12 cellular contexts compared by ENCODE assay signal in the genomic region with DNA sequence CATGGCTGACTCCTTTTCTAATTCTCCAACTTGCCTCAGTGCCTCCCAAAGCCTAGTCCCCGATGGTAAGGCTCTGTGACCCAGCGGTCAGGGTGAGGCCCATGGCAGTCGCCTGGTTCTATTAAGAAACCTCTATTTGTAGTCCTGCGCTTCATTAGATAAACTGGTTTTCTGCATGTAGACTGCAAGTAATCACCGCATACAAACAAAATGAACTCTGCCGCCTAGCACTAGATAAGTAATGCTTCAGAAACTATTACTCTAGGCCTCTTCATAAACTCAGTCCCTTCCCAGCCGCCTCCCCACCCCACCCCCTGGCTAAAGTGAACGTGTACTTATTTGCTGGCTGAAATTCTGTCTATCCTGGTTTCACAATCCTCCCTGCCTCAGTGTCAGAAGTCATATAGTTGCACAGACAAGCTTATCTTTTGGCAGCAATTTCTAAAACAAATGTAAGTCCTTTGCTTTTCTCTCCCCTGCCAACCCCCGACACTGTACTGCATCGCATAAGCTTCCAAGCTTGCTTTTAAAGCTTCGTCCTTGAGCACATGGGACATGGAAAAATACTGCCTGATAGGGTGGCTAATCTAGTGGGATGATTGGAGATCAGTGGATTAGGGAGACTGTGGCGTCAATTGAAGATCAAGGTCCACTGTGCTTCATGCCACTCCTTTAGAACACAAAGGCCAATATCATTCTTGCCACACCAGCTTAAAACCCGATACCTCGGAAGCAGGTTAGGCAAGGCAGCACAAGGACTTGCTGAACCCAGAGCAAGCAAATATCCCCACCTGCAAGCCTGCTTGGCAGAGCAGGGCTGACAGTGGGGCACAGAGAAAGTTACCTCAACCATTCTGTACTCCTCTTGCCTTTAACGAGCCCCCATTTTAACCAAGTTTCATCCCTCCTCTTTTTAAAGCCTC.
DNase-seq lines count a peak whose midpoint lies in the region; ATAC-seq and TF ChIP-seq lines count a peak whose summit lies in the region.
"Had no signal": no experiment of that assay in that cellular context is flagged by ENCODE, and none has a peak within 500 bp of the region (broad histone marks: within the 10 kb centered on the region; RNA-seq: fewer than 3 reads in every experiment).

No MANE protein-coding gene starts in this region.

- peaks cover 30% of the 10 kb centered on the region for H3K4me1 ChIP-seq in HUES6 (ENCODE audit: control insufficient read depth, insufficient read depth, low read length)
- peaks cover 29 to 71% (median 48%) of the 10 kb centered on the region in 4 donors for H3K4me1 ChIP-seq in stomach
- H3K4me1 ChIP-seq: SJSA1 had no signal

- H3K9ac ChIP-seq in HUES6 (ENCODE audit: low read length) = no peak overlapping the region

- peaks cover 0 to 5% (median 3%) of the 10 kb centered on the region in 5 experiments for H3K9me3 Mint-ChIP-seq in brain

- H3K4me1 Mint-ChIP-seq in brain = peaks cover 49% of the 10 kb centered on the region

- TF ChIP-seq CTCF in brain (conservative IDR thresholded peaks at IDR 0.05) (no peak), stomach (IDR thresholded peaks at IDR 0.05) (no peak)

- peak in 2 of 4 donors; percentile 7 to 54 for TF ChIP-seq POLR2A in stomach (IDR thresholded peaks at IDR 0.05)

- H3K27me3 ChIP-seq in HUES6 (ENCODE audit: control insufficient read depth, insufficient read depth, low read length) (no peaks in the 10 kb centered on the region), stomach (no peaks in the 10 kb centered on the region)
- H3K27me3 ChIP-seq: SJSA1 had no signal

- DNase-seq in left colon = peak; percentile 73 to 87
- peak; percentile 87 for DNase-seq in stomach
- no peak for DNase-seq in stimulated activated CD4-positive, alpha-beta T cell treated with anti-CD3 and anti-CD28 coated beads, Interleukin-12 subunit alpha, Interleukin-12 subunit beta, amount 100 ng/mL, for 4 hours
- DNase-seq in cortex of kidney (lab: John Stamatoyannopoulos, UW) = no peak
- no peak for DNase-seq in activated CD4-positive, alpha-beta T cell treated with anti-CD3 and anti-CD28 coated beads, Interleukin-2, amount 50 U/mL, for 1 hour
- DNase-seq: hippocampal formation; stimulated activated CD4-positive, alpha-beta T cell treated with anti-CD3 and anti-CD28 coated beads, Interleukin-4, amount 100 ng/mL, for 1 hour had no signal

- H3K4me3 ChIP-seq in HUES6 (ENCODE audit: low read depth, low read length) (no peak overlapping the region), stomach (no peak overlapping the region)
- H3K4me3 ChIP-seq: SJSA1 had no signal

- TF ChIP-seq EP300 in stomach (IDR thresholded peaks at IDR 0.05) = no peak

- intact Hi-C loops in left colon (cut with DNase I, micrococcal nuclease) = no loop called here
- intact Hi-C loops in stomach (cut with DNase I; ENCODE audit: low total_unique reads) = no loop called here

- H3K36me3 Mint-ChIP-seq in brain = no peaks in the 10 kb centered on the region

- peaks cover 3% of the 10 kb centered on the region for H3K27me3 Mint-ChIP-seq in brain

- H3K27ac ChIP-seq in HUES6 (ENCODE audit: low read depth, low read length) = peak overlapping the region; percentile 72
- H3K27ac ChIP-seq in stomach = peak overlapping the region; percentile 87 to 98 (median 97)
- H3K27ac ChIP-seq: SJSA1 had no signal

- ATAC-seq in left colon = peak; percentile 76
- no peak for ATAC-seq in HG03159 (IDR thresholded peaks at IDR 0.05; ENCODE audit: unreplicated experiment)
- ATAC-seq: HCT116 had no signal

- WGBS in stomach, 5 donors = 19 to 38% (median 24%) methylated on average over 15 of the region's 15 CpGs

- H3K27ac Mint-ChIP-seq in brain = peak overlapping the region in 3 of 5 experiments; percentile 59 to 93 (median 91)

- peak overlapping the region in 3 of 5 experiments; percentile 12 to 65 (median 59) for H3K4me3 Mint-ChIP-seq in brain

- no peaks in the 10 kb centered on the region for H3K9me3 ChIP-seq in HUES6 (ENCODE audit: control insufficient read depth, insufficient read depth, low read depth, low read length)
- no peaks in the 10 kb centered on the region for H3K9me3 ChIP-seq in stomach
- H3K9me3 ChIP-seq: SJSA1 had no signal

- no peaks in the 10 kb centered on the region for H3K36me3 ChIP-seq in HUES6 (ENCODE audit: control insufficient read depth, insufficient read depth, low read length)
- no peaks in the 10 kb centered on the region for H3K36me3 ChIP-seq in stomach
- H3K36me3 ChIP-seq: SJSA1 had no signal

Comparison
In these comparisons a context has a peak if more than half of its experiments do, and no peak if none do; other contexts are left out.
1. DNase-seq: peak in left colon (2 of 2) and stomach (single experiment); none in stimulated activated CD4-positive, alpha-beta T cell treated with anti-CD3 and anti-CD28 coated beads, Interleukin-12 subunit alpha, Interleukin-12 subunit beta, amount 100 ng/mL, for 4 hours (single experiment), cortex of kidney (single experiment) and activated CD4-positive, alpha-beta T cell treated with anti-CD3 and anti-CD28 coated beads, Interleukin-2, amount 50 U/mL, for 1 hour (single experiment).